9 cellular contexts compared by ENCODE assay signal in genomic region chr6:163419413-163420314, GRCh38. TPM values are rescaled to one million over a fixed set of nuclear protein-coding genes. Genes with fewer than 3 reads are reported as not detected.
DNase-seq lines count a peak whose midpoint lies in the region; ATAC-seq, FAIRE-seq and TF ChIP-seq lines count a peak whose summit lies in the region.
"Had no signal": no experiment of that assay in that cellular context is flagged by ENCODE, and none has a peak within 500 bp of the region (broad histone marks: within the 10 kb centered on the region; RNA-seq: fewer than 3 reads in every experiment).

No MANE protein-coding gene starts in this region.

- H3K4me3 Mint-ChIP-seq in neural crest cell, result peak overlapping the region; percentile 89
- H3K4me3 Mint-ChIP-seq: T-helper 2 cell treated with Interferon-gamma antibody and Interleukin-4, amounts not matched to agents 5 μg/mL and 100 μg/mL, for 36 hours had no signal

- ATAC-seq in GM19397 (IDR thresholded peaks at IDR 0.05; ENCODE audit: unreplicated experiment) (no peak), GM19324 (IDR thresholded peaks at IDR 0.05; ENCODE audit: low FRiP score, unreplicated experiment) (no peak), GM18502 (IDR thresholded peaks at IDR 0.05; ENCODE audit: poor library complexity, unreplicated experiment) (no peak)

- H3K9me3 Mint-ChIP-seq in neural crest cell, result no peaks in the 10 kb centered on the region
- H3K9me3 Mint-ChIP-seq: T-helper 2 cell treated with Interferon-gamma antibody and Interleukin-4, amounts not matched to agents 5 μg/mL and 100 μg/mL, for 36 hours had no signal

- peaks cover 2% of the 10 kb centered on the region for H3K36me3 Mint-ChIP-seq in neural crest cell (ENCODE audit: low read depth)

- FAIRE-seq in endometrium (lab: Jason Lieb, UNC), result peak; percentile 87

- H3K27ac Mint-ChIP-seq in neural crest cell (ENCODE audit: unreplicated experiment), result no peak overlapping the region
- H3K27ac Mint-ChIP-seq: T-helper 2 cell treated with Interferon-gamma antibody and Interleukin-4, amounts not matched to agents 5 μg/mL and 100 μg/mL, for 36 hours had no signal

- TF ChIP-seq CTCF in AG10803 (conservative IDR thresholded peaks at IDR 0.05; ENCODE audit: low read length), result no peak
- TF ChIP-seq CTCF in neural crest cell (conservative IDR thresholded peaks at IDR 0.05), result no peak

- DNase-seq in AG10803 (ENCODE audit: low read depth) (peak; percentile 60), M059J (ENCODE audit: low read depth) (peak; percentile 69), neural crest cell (ENCODE audit: low read depth, low spot score) (no peak), DMS79 treated with DMSO at 0.1 percent for 48 hours (lab: John Stamatoyannopoulos, UW) (no peak)

- H3K4me1 Mint-ChIP-seq in neural crest cell, result peaks cover 63% of the 10 kb centered on the region

- H3K4me3 ChIP-seq in AG10803 (ENCODE audit: low read length), result peak overlapping the region; percentile 51

- H3K27me3 Mint-ChIP-seq in neural crest cell (ENCODE audit: low read depth), result no peaks in the 10 kb centered on the region

RNA-seq across cellular contexts. Expression of gene QKI, which starts 5.1 kb away (rescaled TPM):
- total RNA-seq in M059J (2014; rRNA removed; shearing (Covaris generic)), result 106 and 142 TPM in 2 replicates
- 260 and 267 TPM in 2 replicates for total RNA-seq in neural crest cell

Comparison
In these comparisons a context has a peak if more than half of its experiments do, and no peak if none do; other contexts are left out.
1. DNase-seq: peak in AG10803 (single experiment) and M059J (single experiment); none in neural crest cell (single experiment) and DMS79 treated with DMSO at 0.1 percent for 48 hours (single experiment).